Comparison of ENCODE assay signal across 8 cellular contexts in genomic region chr22:49827307-49827852, GRCh38. TPM values are rescaled to one million over a fixed set of nuclear protein-coding genes. Genes with fewer than 3 reads are reported as not detected.
DNase-seq lines count a peak whose midpoint lies in the region; ATAC-seq, FAIRE-seq and TF ChIP-seq lines count a peak whose summit lies in the region.

No MANE protein-coding gene starts in this region.

- no peak for ATAC-seq in HG03196 (IDR thresholded peaks at IDR 0.05; ENCODE audit: unreplicated experiment)

- H3K4me1 ChIP-seq in iPS DF 6.9 (ENCODE audit: control insufficient read depth, insufficient read depth, low read length) = peaks cover 4% of the 10 kb centered on the region; the same call in 1 of the 2 replicates

- POLR2A ChIA-PET in AG04450 (lab: Yijun Ruan, JAX) = no interaction called here
- POLR2A ChIA-PET in activated CD4-positive, alpha-beta memory T cell treated with anti-CD3 and anti-CD28 coated beads, Interleukin-2, amount 10 ng/mL, durations not matched to agents 7 days and 5 days (lab: Charles Lee) = interaction anchor here (1.1 to 2.7 kb wide), 7 partner anchors 10 to 91 kb away, joined by 3 to 45 read pairs (median 12); partner anchors contain the start of genes ALG12, CRELD2 and ZBED4

- H3K36me3 ChIP-seq in H7 (replicated peaks; ENCODE audit: control insufficient read depth, insufficient read depth, low read length) (peaks cover 12% of the 10 kb centered on the region), iPS DF 6.9 (ENCODE audit: control insufficient read depth, insufficient read depth, low read length) (peaks cover 14% of the 10 kb centered on the region)

- no peak for DNase-seq in AG04450 (ENCODE audit: low read depth, low spot score)
- DNase-seq in H7 = no peak
- peak; percentile 29 for DNase-seq in activated CD4-positive, alpha-beta memory T cell treated with anti-CD3 and anti-CD28 coated beads, Interleukin-2, amount 10 ng/mL, durations not matched to agents 7 days and 5 days
- DNase-seq in iPS DF 6.9 (ENCODE audit: low read depth, low spot score) = no peak
- DNase-seq in stromal cell of bone marrow (ENCODE audit: low read depth) = peak; percentile 10
- DNase-seq in NCI-H1930 (lab: John Stamatoyannopoulos, UW) = no peak
- DNase-seq in HTR-8/SVneo (ENCODE audit: insufficient read length, low spot score) = no peak

- H3K27ac ChIP-seq in AG04450 (ENCODE audit: low read depth, low read length) = no peak overlapping the region
- H3K27ac ChIP-seq in iPS DF 6.9 (ENCODE audit: low read length) = no peak overlapping the region

- no peak overlapping the region for H3K27ac Mint-ChIP-seq in activated CD4-positive, alpha-beta memory T cell treated with anti-CD3 and anti-CD28 coated beads, Interleukin-2, amount 10 ng/mL, durations not matched to agents 7 days and 5 days

- H3K4me3 ChIP-seq in AG04450 (ENCODE audit: low read depth, low read length) (peak overlapping the region; percentile 80), H7 (ENCODE audit: insufficient read depth, low read depth, low read length) (peak overlapping the region; percentile 71), iPS DF 6.9 (ENCODE audit: low read length) (peak overlapping the region; percentile 55)

- no peaks in the 10 kb centered on the region for H3K9me3 Mint-ChIP-seq in activated CD4-positive, alpha-beta memory T cell treated with anti-CD3 and anti-CD28 coated beads, Interleukin-2, amount 10 ng/mL, durations not matched to agents 7 days and 5 days

- H3K4me1 Mint-ChIP-seq in activated CD4-positive, alpha-beta memory T cell treated with anti-CD3 and anti-CD28 coated beads, Interleukin-2, amount 10 ng/mL, durations not matched to agents 7 days and 5 days = peaks cover 62% of the 10 kb centered on the region

- H3K9me3 ChIP-seq in AG04450 (ENCODE audit: control insufficient read depth, insufficient read depth, low read length) (peaks cover 32% of the 10 kb centered on the region), iPS DF 6.9 (ENCODE audit: control insufficient read depth, insufficient read depth, low read length) (peaks cover 4% of the 10 kb centered on the region; the same call in 1 of the 2 replicates)

- no CpG with 5 or more reads among the region's 104 CpGs for WGBS in iPS DF 6.9 (ENCODE audit: insufficient coverage, insufficient read length)

- peaks cover 44% of the 10 kb centered on the region for H3K36me3 Mint-ChIP-seq in activated CD4-positive, alpha-beta memory T cell treated with anti-CD3 and anti-CD28 coated beads, Interleukin-2, amount 10 ng/mL, durations not matched to agents 7 days and 5 days (ENCODE audit: low read depth)

- H3K4me3 Mint-ChIP-seq in activated CD4-positive, alpha-beta memory T cell treated with anti-CD3 and anti-CD28 coated beads, Interleukin-2, amount 10 ng/mL, durations not matched to agents 7 days and 5 days = peak overlapping the region; percentile 92

- CTCF ChIA-PET in AG04450 (lab: Charles Lee) = no interaction called here
- CTCF ChIA-PET in activated CD4-positive, alpha-beta memory T cell treated with anti-CD3 and anti-CD28 coated beads, Interleukin-2, amount 10 ng/mL, durations not matched to agents 7 days and 5 days (lab: Charles Lee) = interaction anchor here (2.1 kb wide), 1 partner anchor 12 kb away, joined by 13 read pairs; no protein-coding TSS in a partner anchor

- TF ChIP-seq CTCF in AG04450 (IDR thresholded peaks at IDR 0.05; ENCODE audit: low read depth, low read length) = no peak

- H3K27me3 ChIP-seq in AG04450 (ENCODE audit: control insufficient read depth, insufficient read depth, low read length) (peaks cover 2% of the 10 kb centered on the region), H7 (ENCODE audit: control insufficient read depth, insufficient read depth, low read length) (peaks cover 1% of the 10 kb centered on the region; the same call in 1 of the 2 replicates), iPS DF 6.9 (ENCODE audit: control insufficient read depth, insufficient read depth, low read length) (no peaks in the 10 kb centered on the region)

- FAIRE-seq in HTR-8/SVneo (lab: Jason Lieb, UNC) = no peak

- no peaks in the 10 kb centered on the region for H3K27me3 Mint-ChIP-seq in activated CD4-positive, alpha-beta memory T cell treated with anti-CD3 and anti-CD28 coated beads, Interleukin-2, amount 10 ng/mL, durations not matched to agents 7 days and 5 days

RNA-seq across cellular contexts. Expression of gene BRD1, which starts 0.3 kb away (rescaled TPM):
- polyA plus RNA-seq in AG04450 (2011; rRNA removed) = 4.6 and 6.0 TPM in 2 replicates
- polyA minus RNA-seq in AG04450 (2011; rRNA and poly(A)+ RNA removed) = 6.1 and 7.8 TPM in 2 replicates
- 24.9 and 29.5 TPM in 2 replicates for total RNA-seq in H7 (2014; rRNA removed; shearing (Covaris generic))
- total RNA-seq in activated CD4-positive, alpha-beta memory T cell treated with anti-CD3 and anti-CD28 coated beads, Interleukin-2, amount 10 ng/mL, durations not matched to agents 7 days and 5 days = 10 to 100 TPM; 54.7 to 55.4 TPM

RNA-seq across cellular contexts. Expression of gene ZBED4, which starts 26.3 kb away (rescaled TPM):
- 6.3 and 7.5 TPM in 2 replicates for polyA plus RNA-seq in AG04450 (2011; rRNA removed)
- polyA minus RNA-seq in AG04450 (2011; rRNA and poly(A)+ RNA removed) = 8.3 and 10.5 TPM in 2 replicates
- 23.1 and 25.0 TPM in 2 replicates for total RNA-seq in H7 (2014; rRNA removed; shearing (Covaris generic))
- 10 to 100 TPM; 20.6 to 21.8 TPM for total RNA-seq in activated CD4-positive, alpha-beta memory T cell treated with anti-CD3 and anti-CD28 coated beads, Interleukin-2, amount 10 ng/mL, durations not matched to agents 7 days and 5 days

Comparison
In these comparisons a context has a peak if more than half of its experiments do, and no peak if none do; other contexts are left out.
1. DNase-seq: peak in activated CD4-positive, alpha-beta memory T cell treated with anti-CD3 and anti-CD28 coated beads, Interleukin-2, amount 10 ng/mL, durations not matched to agents 7 days and 5 days (single experiment) and stromal cell of bone marrow (single experiment); none in AG04450 (single experiment), H7 (single experiment), iPS DF 6.9 (single experiment), NCI-H1930 (0 of 2) and HTR-8/SVneo (single experiment).
2. Peak in every context shown above with its lines, with median percentiles within 50 percentile points of each other: H3K4me3 ChIP-seq.